ENCODE assay signal across 11 cellular contexts in the genomic region with DNA sequence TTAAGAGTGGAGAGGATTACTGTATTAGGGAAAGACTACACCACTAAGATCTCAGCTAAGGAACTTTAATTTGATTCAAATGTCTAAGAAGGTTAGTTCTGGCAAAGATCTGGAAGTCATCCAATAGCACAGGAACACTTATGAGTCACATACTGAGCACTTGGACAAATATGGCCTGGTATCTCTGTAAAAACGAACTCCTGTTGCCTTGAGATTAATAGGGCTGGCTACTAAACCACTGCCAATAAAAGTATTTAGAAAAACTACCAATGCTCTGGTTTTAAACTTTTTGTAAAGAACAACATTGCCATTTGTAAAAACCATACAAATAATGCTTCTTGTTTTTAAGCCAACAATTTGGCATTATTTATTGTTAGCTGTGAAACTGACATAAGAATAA.
DNase-seq lines count a peak whose midpoint lies in the region; ATAC-seq, FAIRE-seq and TF ChIP-seq lines count a peak whose summit lies in the region.
"Had no signal": no experiment of that assay in that cellular context is flagged by ENCODE, and none has a peak within 500 bp of the region (broad histone marks: within the 10 kb centered on the region; RNA-seq: fewer than 3 reads in every experiment).

No MANE protein-coding gene starts in this region.

- H3K27me3 Mint-ChIP-seq in CD4-positive, alpha-beta memory T cell: no peaks in the 10 kb centered on the region

- no peak overlapping the region for H3K18ac ChIP-seq in mesenchymal stem cell (ENCODE audit: low read depth in 1 of 2, low read length in 2 of 2)

- TF ChIP-seq RAD21 in A549 (conservative IDR thresholded peaks at IDR 0.05 in 1 of 2, IDR thresholded peaks at IDR 0.05 in 1 of 2): no peak

- H3K36me3 ChIP-seq in colonic mucosa: peaks cover 12% of the 10 kb centered on the region
- H3K36me3 ChIP-seq in mesenchymal stem cell (ENCODE audit: control insufficient read depth in 1 of 2, insufficient read depth in 2 of 2, low read depth in 1 of 2, low read length in 2 of 2): peaks cover 13 to 91% of the 10 kb centered on the region in 2 experiments
- H3K36me3 ChIP-seq in CD4-positive, alpha-beta memory T cell (ENCODE audit: insufficient read depth, low read length): peaks cover 16% of the 10 kb centered on the region

- H3K9me3 ChIP-seq in A549 (no peaks in the 10 kb centered on the region), colonic mucosa (no peaks in the 10 kb centered on the region), mesenchymal stem cell (ENCODE audit: control insufficient read depth, low read length) (no peaks in the 10 kb centered on the region)
- no peaks in the 10 kb centered on the region for H3K9me3 ChIP-seq in CD4-positive, alpha-beta memory T cell (ENCODE audit: control insufficient read depth in 1 of 2, low read length in 2 of 2)

- peaks cover 0 to under 1% (median 0%) of the 10 kb centered on the region in 4 donors for H3K4me1 Mint-ChIP-seq in CD4-positive, alpha-beta memory T cell

- no peak overlapping the region for H2BK5ac ChIP-seq in mesenchymal stem cell (ENCODE audit: low read depth, low read length, poor library complexity, severe bottlenecking)

- no peak overlapping the region for H4K8ac ChIP-seq in mesenchymal stem cell (ENCODE audit: low read length)

- H3K4me3 ChIP-seq in A549 (no peak overlapping the region), LNCaP clone FGC (ENCODE audit: low read depth, low read length) (no peak overlapping the region), colonic mucosa (no peak overlapping the region), mesenchymal stem cell (ENCODE audit: insufficient read depth in 1 of 2, low read depth in 1 of 2, low read length in 2 of 2) (no peak overlapping the region)
- no peak overlapping the region for H3K4me3 ChIP-seq in CD4-positive, alpha-beta memory T cell (ENCODE audit: low read length in 2 of 2)

- TF ChIP-seq CTCF in A549 (IDR thresholded peaks at IDR 0.05) (no peak), LNCaP clone FGC (IDR thresholded peaks at IDR 0.05; ENCODE audit: control insufficient read depth, extremely low read depth, insufficient read depth) (no peak), colonic mucosa (IDR thresholded peaks at IDR 0.05) (no peak)

- H3K27ac Mint-ChIP-seq in CD4-positive, alpha-beta memory T cell: no peak overlapping the region

- POLR2A ChIA-PET in A549 (lab: Yijun Ruan, JAX): no interaction called here
- POLR2A ChIA-PET in CD4-positive, alpha-beta memory T cell (lab: Charles Lee; ENCODE audit: partially characterized antibody): no interaction called here

- no peak for FAIRE-seq in A549 (lab: Jason Lieb, UNC)

- H3K4ac ChIP-seq in mesenchymal stem cell (ENCODE audit: low read depth in 1 of 2, low read length in 2 of 2): no peak overlapping the region

- no peaks in the 10 kb centered on the region for H3K9me3 Mint-ChIP-seq in CD4-positive, alpha-beta memory T cell

- H3K27me3 ChIP-seq in colonic mucosa (no peaks in the 10 kb centered on the region), mesenchymal stem cell (ENCODE audit: control insufficient read depth in 1 of 2, insufficient read depth in 1 of 2, low read length in 2 of 2) (no peaks in the 10 kb centered on the region)
- no peaks in the 10 kb centered on the region for H3K27me3 ChIP-seq in CD4-positive, alpha-beta memory T cell (ENCODE audit: insufficient read depth, low read length)

- H4K91ac ChIP-seq in mesenchymal stem cell (ENCODE audit: low read length): no peak overlapping the region

- H2AFZ ChIP-seq in mesenchymal stem cell (ENCODE audit: low read depth, low read length): no peak overlapping the region

- no peak overlapping the region for H2BK120ac ChIP-seq in mesenchymal stem cell (ENCODE audit: low read depth, low read length)

- H3K4me3 Mint-ChIP-seq in CD4-positive, alpha-beta memory T cell: no peak overlapping the region

- H3K9ac ChIP-seq in colonic mucosa (ENCODE audit: low read depth in 2 of 2, low read length in 2 of 2) (no peak overlapping the region), mesenchymal stem cell (ENCODE audit: low read length) (peak overlapping the region; percentile 71)

- peaks cover 39 to 62% of the 10 kb centered on the region in 2 donors for H3K36me3 Mint-ChIP-seq in CD4-positive, alpha-beta memory T cell

- H3K4me1 ChIP-seq in A549 (peaks cover 8% of the 10 kb centered on the region; the same call in 2 of the 3 replicates), colonic mucosa (no peaks in the 10 kb centered on the region), mesenchymal stem cell (ENCODE audit: control insufficient read depth, insufficient read depth, low read depth, low read length) (peaks cover 2% of the 10 kb centered on the region)
- no peaks in the 10 kb centered on the region for H3K4me1 ChIP-seq in CD4-positive, alpha-beta memory T cell (ENCODE audit: insufficient read depth, low read length)

- TF ChIP-seq POLR2A in A549 (IDR thresholded peaks at IDR 0.05; ENCODE audit: low read length): no peak

- H2BK12ac ChIP-seq in mesenchymal stem cell (ENCODE audit: low read length in 2 of 2): no peak overlapping the region

- no peak overlapping the region for H3K14ac ChIP-seq in mesenchymal stem cell (ENCODE audit: low read length in 2 of 2)

- TF ChIP-seq EP300 in A549 (IDR thresholded peaks at IDR 0.05): no peak

- ATAC-seq in A549: peak in 1 of 2 experiments; percentile 47; a peak in 1 of 6 replicates

- H3K79me1 ChIP-seq in mesenchymal stem cell (replicated peaks; ENCODE audit: low read length, poor library complexity, severe bottlenecking): peaks cover 9% of the 10 kb centered on the region

- H3K27ac ChIP-seq in A549 (no peak overlapping the region), colonic mucosa (peak overlapping the region; percentile 9), mesenchymal stem cell (ENCODE audit: low read length, poor library complexity, severe bottlenecking) (peak overlapping the region; percentile 6)
- H3K27ac ChIP-seq in CD4-positive, alpha-beta memory T cell (ENCODE audit: low read depth, low read length): no peak overlapping the region
- H3K27ac ChIP-seq: C4-2B had no signal

- 4% methylated on average over 1 of the region's 1 CpG for WGBS in A549 (ENCODE audit: missing lambda C conversion rate)
- 0% methylated on average over 1 of the region's 1 CpG for WGBS in mesenchymal stem cell

- intact Hi-C loops in colonic mucosa (cut with DNase I): no loop called here
- intact Hi-C loops in CD4-positive, alpha-beta memory T cell (cut with micrococcal nuclease): no loop called here

- H2BK15ac ChIP-seq in mesenchymal stem cell (ENCODE audit: low read depth, poor library complexity, severe bottlenecking): no peak overlapping the region

- peak overlapping the region; percentile 41; the same call in 2 of the 3 replicates for H3K4me2 ChIP-seq in A549
- no peak overlapping the region for H3K4me2 ChIP-seq in mesenchymal stem cell (ENCODE audit: low read length, poor library complexity, severe bottlenecking)

- H3K23ac ChIP-seq in mesenchymal stem cell (ENCODE audit: low read length in 2 of 2): no peak overlapping the region

- CTCF ChIA-PET in A549 (lab: Yijun Ruan, JAX): no interaction called here
- CTCF ChIA-PET in CD4-positive, alpha-beta memory T cell (lab: Charles Lee; ENCODE audit: partially characterized antibody): no interaction called here

- no peak overlapping the region for H2AK5ac ChIP-seq in mesenchymal stem cell (ENCODE audit: low read length, severe bottlenecking)

- DNase-seq in A549 (ENCODE audit: low read depth in 1 of 2, low spot score in 1 of 2) (peak; percentile 17 to 32), LNCaP clone FGC (ENCODE audit: low read depth) (peak; percentile 97), colonic mucosa (no peak), mesenchymal stem cell (peak; percentile 89), NCI-H345 (lab: John Stamatoyannopoulos, UW) (no peak), NOMO-1 treated with DMSO at 0.1 percent for 48 hours (lab: John Stamatoyannopoulos, UW; ENCODE audit: unreplicated experiment) (no peak), KG1 (lab: John Stamatoyannopoulos, UW) (no peak)
- DNase-seq in CD4-positive, alpha-beta memory T cell: no peak
- DNase-seq: caudate nucleus, posterior cingulate gyrus had no signal

TF ChIP-seq in A549, 52 proteins besides CTCF, POLR2A, EP300 and RAD21:
- no peak for TF ChIP-seq ESRRA (IDR thresholded peaks at IDR 0.05; ENCODE audit: borderline replicate concordance, low read length)
- no peak for TF ChIP-seq FOSL2 (IDR thresholded peaks at IDR 0.05)
- TF ChIP-seq FOSL2 (CRISPR knock-in tag; IDR thresholded peaks at IDR 0.05): peak; percentile 26; the same call in 1 of the 2 replicates
TF ChIP-seq in A549: peak in this region for 1.

Comparison
In these comparisons a context has a peak if more than half of its experiments do, and no peak if none do; other contexts are left out.
1. DNase-seq: peak in A549 (2 of 2), LNCaP clone FGC (single experiment) and mesenchymal stem cell (single experiment); none in colonic mucosa (single experiment), NCI-H345 (single experiment), NOMO-1 treated with DMSO at 0.1 percent for 48 hours (single experiment), CD4-positive, alpha-beta memory T cell (0 of 5) and KG1 (single experiment).
2. H3K27ac ChIP-seq: peak in colonic mucosa (single experiment) and mesenchymal stem cell (single experiment); none in A549 (0 of 2) and CD4-positive, alpha-beta memory T cell (single experiment).